In genomic region chr4:102169345-102169744, GRCh38 we compare ENCODE assay signal across 14 cellular contexts.
DNase-seq lines count a peak whose midpoint lies in the region; TF ChIP-seq lines count a peak whose summit lies in the region.
"Had no signal": no experiment of that assay in that cellular context is flagged by ENCODE, and none has a peak within 500 bp of the region (broad histone marks: within the 10 kb centered on the region; RNA-seq: fewer than 3 reads in every experiment).

No MANE protein-coding gene starts in this region.

- H3K27ac ChIP-seq in BLaER1 treated with 17β-estradiol and CSF1 and Interleukin-3, amounts not matched to agents 10 nM and 100 nM: no peak overlapping the region; a peak in 1 of 22 replicates
- H3K27ac ChIP-seq: gastrocnemius medialis, right atrium auricular region, uterus had no signal

- peaks cover 39% of the 10 kb centered on the region for H3K4me1 Mint-ChIP-seq in glutamatergic neuron (ENCODE audit: low read depth, unreplicated experiment)
- H3K4me1 Mint-ChIP-seq: central memory CD8-positive, alpha-beta T cell had no signal

- DNase-seq in LNCaP clone FGC (ENCODE audit: low read depth): peak; percentile 6
- DNase-seq in NCI-H774 (lab: John Stamatoyannopoulos, UW): peak; percentile 11
- peak; percentile 86 for DNase-seq in glutamatergic neuron
- DNase-seq in activated effector memory CD4-positive, alpha-beta T cell treated with anti-CD3 and anti-CD28 coated beads, Interleukin-2, amount 50 U/mL, for 16 hours: no peak
- DNase-seq in COLO829 (ENCODE audit: low spot score): no peak
- DNase-seq in dermis blood vessel endothelial cell: no peak
- no peak for DNase-seq in activated T-cell treated with anti-CD3 and anti-CD28 coated beads, Interleukin-2, amount 50 U/mL, for 48 hours
- DNase-seq: activated T-cell treated with anti-CD3 and anti-CD28 coated beads, Interleukin-2, amount 50 U/mL, for 1 hour; AML-193; gastrocnemius medialis; uterus had no signal

- H3K4me3 Mint-ChIP-seq in glutamatergic neuron (ENCODE audit: unreplicated experiment): peak overlapping the region; percentile 78
- H3K4me3 Mint-ChIP-seq: central memory CD8-positive, alpha-beta T cell had no signal

- H3K27ac Mint-ChIP-seq in glutamatergic neuron (ENCODE audit: unreplicated experiment): peak overlapping the region; percentile 92

- peaks cover 0 to 9% (median 7%) of the 10 kb centered on the region in 10 experiments; a peak in 15 of 20 replicates for H3K4me1 ChIP-seq in BLaER1 treated with 17β-estradiol and CSF1 and Interleukin-3, amounts not matched to agents 10 nM and 100 nM
- H3K4me1 ChIP-seq: gastrocnemius medialis, right atrium auricular region, uterus had no signal

- peak overlapping the region in 9 of 11 experiments; percentile 10 to 49 (median 34); a peak in 13 of 22 replicates for H3K4me2 ChIP-seq in BLaER1 treated with 17β-estradiol and CSF1 and Interleukin-3, amounts not matched to agents 10 nM and 100 nM

- peaks cover 7% of the 10 kb centered on the region for H3K27me3 Mint-ChIP-seq in glutamatergic neuron (ENCODE audit: unreplicated experiment)
- H3K27me3 Mint-ChIP-seq: central memory CD8-positive, alpha-beta T cell had no signal

- no peaks in the 10 kb centered on the region for H3K27me3 ChIP-seq in BLaER1 treated with 17β-estradiol and CSF1 and Interleukin-3, amounts not matched to agents 10 nM and 100 nM
- H3K27me3 ChIP-seq: gastrocnemius medialis, right atrium auricular region, uterus had no signal

- H3K9me3 Mint-ChIP-seq in glutamatergic neuron (ENCODE audit: unreplicated experiment): peaks cover 15% of the 10 kb centered on the region
- H3K9me3 Mint-ChIP-seq: central memory CD8-positive, alpha-beta T cell had no signal

- no peaks in the 10 kb centered on the region for H3K36me3 ChIP-seq in BLaER1 treated with 17β-estradiol and CSF1 and Interleukin-3, amounts not matched to agents 10 nM and 100 nM
- H3K36me3 ChIP-seq: gastrocnemius medialis, right atrium auricular region, uterus had no signal

- no peak overlapping the region for H3K4me3 ChIP-seq in BLaER1 treated with 17β-estradiol and CSF1 and Interleukin-3, amounts not matched to agents 10 nM and 100 nM
- H3K4me3 ChIP-seq in LNCaP clone FGC (ENCODE audit: low read depth, low read length): no peak overlapping the region
- H3K4me3 ChIP-seq: gastrocnemius medialis, right atrium auricular region, uterus had no signal

- peaks cover 0 to 12% (median 0%) of the 10 kb centered on the region in 11 experiments; a peak in 8 of 22 replicates for H3K9me3 ChIP-seq in BLaER1 treated with 17β-estradiol and CSF1 and Interleukin-3, amounts not matched to agents 10 nM and 100 nM (replicated peaks in 1 of 11)
- H3K9me3 ChIP-seq: gastrocnemius medialis, right atrium auricular region, uterus had no signal

- no peak for TF ChIP-seq CTCF in LNCaP clone FGC (IDR thresholded peaks at IDR 0.05; ENCODE audit: control insufficient read depth, extremely low read depth, insufficient read depth)
- TF ChIP-seq CTCF in glutamatergic neuron (IDR thresholded peaks at IDR 0.05; ENCODE audit: partially characterized antibody, unreplicated experiment): no peak

- H4K20me1 ChIP-seq in BLaER1 treated with 17β-estradiol and CSF1 and Interleukin-3, amounts not matched to agents 10 nM and 100 nM: no peaks in the 10 kb centered on the region

- no peak overlapping the region for H3K9ac ChIP-seq in BLaER1 treated with 17β-estradiol and CSF1 and Interleukin-3, amounts not matched to agents 10 nM and 100 nM

- H3K36me3 Mint-ChIP-seq in glutamatergic neuron (ENCODE audit: unreplicated experiment): no peaks in the 10 kb centered on the region

Comparison
In these comparisons a context has a peak if more than half of its experiments do, and no peak if none do; other contexts are left out.
1. DNase-seq: peak in LNCaP clone FGC (single experiment), NCI-H774 (single experiment) and glutamatergic neuron (single experiment); none in activated effector memory CD4-positive, alpha-beta T cell treated with anti-CD3 and anti-CD28 coated beads, Interleukin-2, amount 50 U/mL, for 16 hours (single experiment), COLO829 (single experiment), dermis blood vessel endothelial cell (single experiment) and activated T-cell treated with anti-CD3 and anti-CD28 coated beads, Interleukin-2, amount 50 U/mL, for 48 hours (0 of 2).